Comparison of ENCODE assay signal across 9 cellular contexts in the genomic region with DNA sequence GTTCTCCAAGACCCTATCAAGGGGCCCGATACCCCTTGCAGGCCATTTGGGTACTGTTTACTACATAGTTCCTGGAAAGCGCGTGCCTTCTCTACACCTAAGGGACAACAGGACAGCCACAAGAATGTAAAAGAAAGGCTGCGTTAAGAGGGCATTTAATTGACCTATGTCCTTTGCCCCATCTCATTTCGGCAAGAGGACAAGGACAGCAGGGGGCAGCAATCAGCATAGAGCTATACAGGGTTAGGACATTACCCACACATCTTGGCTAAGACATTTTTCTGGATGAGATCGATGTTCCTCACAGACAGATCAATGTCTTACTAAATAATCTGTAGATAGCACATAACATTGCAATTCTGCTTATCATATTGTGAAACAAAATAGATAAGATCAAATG. TPM values are rescaled to one million over a fixed set of nuclear protein-coding genes. Genes with fewer than 3 reads are reported as not detected.
A peak's percentile ranks its signal among the peaks of the same experiment; 100 is the strongest.
DNase-seq lines count a peak whose midpoint lies in the region; ATAC-seq and TF ChIP-seq lines count a peak whose summit lies in the region.
"Had no signal": no experiment of that assay in that cellular context is flagged by ENCODE, and none has a peak within 500 bp of the region (broad histone marks: within the 10 kb centered on the region; RNA-seq: fewer than 3 reads in every experiment).

No MANE protein-coding gene starts in this region.

- no peaks in the 10 kb centered on the region for H3K9me3 Mint-ChIP-seq in HFFc6
- no peaks in the 10 kb centered on the region for H3K9me3 Mint-ChIP-seq in T-helper 2 cell treated with Interferon-gamma antibody and Interleukin-4, amounts not matched to agents 5 μg/mL and 100 μg/mL, for 36 hours
- H3K9me3 Mint-ChIP-seq: memory B cell had no signal

- TF ChIP-seq CTCF in HFFc6 (IDR thresholded peaks at IDR 0.05) (peak; percentile 71), choroid plexus epithelial cell (conservative IDR thresholded peaks at IDR 0.05; ENCODE audit: low read depth, low read length) (peak; percentile 66)

- no peak overlapping the region for H3K4me3 Mint-ChIP-seq in HFFc6
- no peak overlapping the region for H3K4me3 Mint-ChIP-seq in T-helper 2 cell treated with Interferon-gamma antibody and Interleukin-4, amounts not matched to agents 5 μg/mL and 100 μg/mL, for 36 hours
- H3K4me3 Mint-ChIP-seq: memory B cell had no signal

- ATAC-seq in GM19023 (IDR thresholded peaks at IDR 0.05; ENCODE audit: unreplicated experiment): no peak
- ATAC-seq in HG03175 (IDR thresholded peaks at IDR 0.05; ENCODE audit: unreplicated experiment): no peak

- H3K27ac Mint-ChIP-seq in HFFc6: no peak overlapping the region
- H3K27ac Mint-ChIP-seq in T-helper 2 cell treated with Interferon-gamma antibody and Interleukin-4, amounts not matched to agents 5 μg/mL and 100 μg/mL, for 36 hours: no peak overlapping the region
- H3K27ac Mint-ChIP-seq: memory B cell had no signal

- H3K36me3 Mint-ChIP-seq in HFFc6 (ENCODE audit: low read depth): no peaks in the 10 kb centered on the region
- no peaks in the 10 kb centered on the region for H3K36me3 Mint-ChIP-seq in T-helper 2 cell treated with Interferon-gamma antibody and Interleukin-4, amounts not matched to agents 5 μg/mL and 100 μg/mL, for 36 hours (ENCODE audit: low read depth)
- H3K36me3 Mint-ChIP-seq: memory B cell had no signal

- DNase-seq in COLO668 (lab: John Stamatoyannopoulos, UW; ENCODE audit: unreplicated experiment): peak; percentile 62
- peak; percentile 4 for DNase-seq in HFFc6
- DNase-seq in T-helper 2 cell treated with Interferon-gamma antibody and Interleukin-4, amounts not matched to agents 5 μg/mL and 100 μg/mL, for 36 hours (ENCODE audit: low spot score): peak; percentile 9
- DNase-seq in choroid plexus epithelial cell (ENCODE audit: low read depth): peak; percentile 45
- peak; percentile 22 for DNase-seq in pons (ENCODE audit: low spot score)
- DNase-seq in cortex of kidney (lab: John Stamatoyannopoulos, UW): no peak

- H3K4me1 Mint-ChIP-seq in HFFc6 (ENCODE audit: low read depth): peaks cover 19% of the 10 kb centered on the region
- no peaks in the 10 kb centered on the region for H3K4me1 Mint-ChIP-seq in T-helper 2 cell treated with Interferon-gamma antibody and Interleukin-4, amounts not matched to agents 5 μg/mL and 100 μg/mL, for 36 hours (ENCODE audit: low read depth)

- H3K4me3 ChIP-seq in choroid plexus epithelial cell (ENCODE audit: low read depth, low read length): no peak overlapping the region

- H3K27me3 Mint-ChIP-seq in HFFc6 (ENCODE audit: insufficient read depth): no peaks in the 10 kb centered on the region; the same call in 1 of the 2 replicates
- H3K27me3 Mint-ChIP-seq in T-helper 2 cell treated with Interferon-gamma antibody and Interleukin-4, amounts not matched to agents 5 μg/mL and 100 μg/mL, for 36 hours (ENCODE audit: low read depth): peaks cover 20% of the 10 kb centered on the region
- H3K27me3 Mint-ChIP-seq: memory B cell had no signal

RNA-seq across cellular contexts. Expression of a gene that starts 41.2 kb away (rescaled TPM):
- not detected for total RNA-seq in HFFc6 (2021; fragmentation: NEBNext Ultra II Directional; extraction: Animal tissue kit (Norgen Biotek cat#: 25700))
